In genomic region chr5:40754381-40755092, GRCh38 we compare ENCODE assay signal across 1 cellular context.
TF ChIP-seq lines count a peak whose summit lies in the region.

No MANE protein-coding gene starts in this region.

TF ChIP-seq in K562, 482 proteins besides CTCF, POLR2A, EP300 and RAD21 (continued from another document):
- 0 out of 2 replicates have a peak, but pooled peaks have one; percentile 29 for TF ChIP-seq SMARCA4 (IDR thresholded peaks at IDR 0.05)
- TF ChIP-seq, protein P1, sequence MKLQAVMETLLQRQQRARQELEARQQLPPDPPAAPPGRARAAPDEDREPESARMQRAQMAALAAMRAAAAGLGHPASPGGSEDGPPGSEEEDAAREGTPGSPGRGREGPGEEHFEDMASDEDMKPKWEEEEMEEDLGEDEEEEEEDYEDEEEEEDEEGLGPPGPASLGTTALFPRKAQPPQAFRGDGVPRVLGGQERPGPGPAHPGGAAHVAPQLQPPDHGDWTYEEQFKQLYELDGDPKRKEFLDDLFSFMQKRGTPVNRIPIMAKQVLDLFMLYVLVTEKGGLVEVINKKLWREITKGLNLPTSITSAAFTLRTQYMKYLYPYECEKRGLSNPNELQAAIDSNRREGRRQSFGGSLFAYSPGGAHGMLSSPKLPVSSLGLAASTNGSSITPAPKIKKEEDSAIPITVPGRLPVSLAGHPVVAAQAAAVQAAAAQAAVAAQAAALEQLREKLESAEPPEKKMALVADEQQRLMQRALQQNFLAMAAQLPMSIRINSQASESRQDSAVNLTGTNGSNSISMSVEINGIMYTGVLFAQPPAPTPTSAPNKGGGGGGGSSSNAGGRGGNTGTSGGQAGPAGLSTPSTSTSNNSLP (IDR thresholded peaks at IDR 0.05; ENCODE audit: borderline replicate concordance, low read depth, low read length), result 0 out of 2 replicates have a peak, but pooled peaks have one; percentile 16
- TF ChIP-seq MAFG (tag; conservative IDR thresholded peaks at IDR 0.05), result no peak
- peak; percentile 62; the same call in 1 of the 2 replicates for TF ChIP-seq L3MBTL2 (IDR thresholded peaks at IDR 0.05)
- no peak for TF ChIP-seq CBX1 (IDR thresholded peaks at IDR 0.05; ENCODE audit: low read depth)
- 0 out of 2 replicates have a peak, but pooled peaks have one; percentile 21 for TF ChIP-seq FOXJ2 (tag; IDR thresholded peaks at IDR 0.05)
- TF ChIP-seq KLF1 (tag; IDR thresholded peaks at IDR 0.05), result no peak
- TF ChIP-seq ZNF592 (IDR thresholded peaks at IDR 0.05), result 0 out of 2 replicates have a peak, but pooled peaks have one; percentile 53
- TF ChIP-seq MED1 (CRISPR knock-in tag; IDR thresholded peaks at IDR 0.05; ENCODE audit: borderline replicate concordance), result no peak
- TF ChIP-seq TSC22D4 (tag; IDR thresholded peaks at IDR 0.05), result no peak
- TF ChIP-seq EWSR1 (IDR thresholded peaks at IDR 0.05; ENCODE audit: borderline replicate concordance, low read depth, partially characterized antibody), result no peak
- TF ChIP-seq TAF9B (IDR thresholded peaks at IDR 0.05; ENCODE audit: partially characterized antibody), result no peak
- peak; percentile 55 to 61 for TF ChIP-seq FOXK2 (conservative IDR thresholded peaks at IDR 0.05 in 1 of 2, IDR thresholded peaks at IDR 0.05 in 1 of 2; ENCODE audit: low read depth in 2 of 2)
- TF ChIP-seq KLF13 (tag; IDR thresholded peaks at IDR 0.05; ENCODE audit: borderline replicate concordance, low read depth), result no peak
- 0 out of 2 replicates have a peak, but pooled peaks have one; percentile 8 for TF ChIP-seq SOX6 (IDR thresholded peaks at IDR 0.05)
- no peak for TF ChIP-seq ZNF277 (CRISPR knock-in tag; IDR thresholded peaks at IDR 0.05; ENCODE audit: borderline replicate concordance)
- TF ChIP-seq PREB (CRISPR knock-in tag; IDR thresholded peaks at IDR 0.05), result no peak
TF ChIP-seq in K562: peak in this region for 14.
